Comparison of ENCODE assay signal across 19 cellular contexts in the genomic region with DNA sequence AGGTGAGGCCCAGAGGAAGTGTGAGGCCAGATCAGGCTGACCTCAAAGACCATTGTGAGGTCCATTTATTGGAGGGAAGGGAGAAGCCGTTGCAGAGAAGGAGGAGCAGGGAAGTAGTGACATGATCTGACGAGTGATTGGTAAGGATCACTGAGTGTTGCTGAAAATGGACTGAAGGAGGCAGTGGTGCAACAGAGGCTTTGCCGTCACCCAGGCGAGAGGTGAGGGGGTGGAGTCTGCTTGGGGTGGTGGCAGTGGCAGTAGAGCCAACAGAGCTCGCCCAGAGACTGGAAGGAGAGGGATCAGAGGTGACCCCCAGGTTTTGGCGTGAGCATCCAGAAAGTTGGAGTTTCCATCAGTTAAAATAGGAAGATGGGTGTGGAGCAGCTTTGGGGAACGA.
"Had no signal": no experiment of that assay in that cellular context is flagged by ENCODE, and none has a peak within 500 bp of the region (broad histone marks: within the 10 kb centered on the region; RNA-seq: fewer than 3 reads in every experiment).

No MANE protein-coding gene starts in this region.

- H2AFZ ChIP-seq: hepatocyte had no signal

- H3K4me3 ChIP-seq: hepatocyte, left lung, tibial artery, uterus had no signal

- H3K27ac ChIP-seq: hepatocyte, left lung, tibial artery, uterus had no signal

- H3K36me3 Mint-ChIP-seq: activated naive CD8-positive, alpha-beta T cell had no signal

- H3K9me3 Mint-ChIP-seq: dendritic cell treated with granulocyte-macrophage colony-stimulating factor and Interleukin-4, amounts not matched to agents 40 ng/mL and 50 ng/mL, for 4 days had no signal

- H3K4me2 ChIP-seq: hepatocyte had no signal

- DNase-seq: activated CD4-positive, alpha-beta memory T cell treated with anti-CD3 and anti-CD28 coated beads for 36 hours; activated CD4-positive, CD25-positive, alpha-beta regulatory T cell treated with anti-CD3 and anti-CD28 coated beads, Interleukin-2, amount 50 U/mL, for 72 hours; activated T-cell treated with anti-CD3 and anti-CD28 coated beads for 4 hours; effector CD8-positive, alpha-beta T cell; kidney; left lung; retina; stimulated activated CD4-positive, alpha-beta T cell treated with anti-CD3 and anti-CD28 coated beads, Interleukin-12 subunit alpha, Interleukin-12 subunit beta, amount 100 ng/mL, for 4 hours; stimulated activated CD4-positive, alpha-beta T cell treated with anti-CD3 and anti-CD28 coated beads, Interleukin-1b, Interleukin-23, amount 100 ng/mL, for 48 hours; stimulated activated CD8-positive, alpha-beta memory T cell treated with anti-CD3 and anti-CD28 coated beads, Interleukin-4, amount 100 ng/mL, for 48 hours; stimulated activated naive CD4-positive, alpha-beta T cell; substantia nigra; T1000; tibial artery; uterus had no signal

- H3K27me3 ChIP-seq: hepatocyte, left lung, tibial artery, uterus had no signal

- H3K4me3 Mint-ChIP-seq: activated CD4-positive, alpha-beta memory T cell treated with anti-CD3 and anti-CD28 coated beads for 36 hours; activated naive CD8-positive, alpha-beta T cell; dendritic cell treated with granulocyte-macrophage colony-stimulating factor and Interleukin-4, amounts not matched to agents 40 ng/mL and 50 ng/mL, for 4 days; neural crest cell had no signal

- H3K79me2 ChIP-seq: hepatocyte had no signal

- H3K4me1 ChIP-seq: left lung, uterus had no signal

- H3K36me3 ChIP-seq: left lung, tibial artery, uterus had no signal

- H3K27ac Mint-ChIP-seq: activated CD4-positive, alpha-beta memory T cell treated with anti-CD3 and anti-CD28 coated beads for 36 hours; activated naive CD8-positive, alpha-beta T cell; dendritic cell treated with granulocyte-macrophage colony-stimulating factor and Interleukin-4, amounts not matched to agents 40 ng/mL and 50 ng/mL, for 4 days had no signal

- H3K27me3 Mint-ChIP-seq: activated CD4-positive, alpha-beta memory T cell treated with anti-CD3 and anti-CD28 coated beads for 36 hours; dendritic cell treated with granulocyte-macrophage colony-stimulating factor and Interleukin-4, amounts not matched to agents 40 ng/mL and 50 ng/mL, for 4 days had no signal

- ATAC-seq: left lung had no signal

- H3K9me3 ChIP-seq: left lung, tibial artery, uterus had no signal
